20 cellular contexts compared by ENCODE assay signal in genomic region chr22:17861909-17862308, GRCh38.
DNase-seq lines count a peak whose midpoint lies in the region; ATAC-seq and TF ChIP-seq lines count a peak whose summit lies in the region.
"Had no signal": no experiment of that assay in that cellular context is flagged by ENCODE, and none has a peak within 500 bp of the region (broad histone marks: within the 10 kb centered on the region; RNA-seq: fewer than 3 reads in every experiment).

No MANE protein-coding gene starts in this region.

- H3K4me3 ChIP-seq in MM.1S (ENCODE audit: low read length) (no peak overlapping the region), osteoblast (ENCODE audit: insufficient read depth, low read length) (no peak overlapping the region), tibial artery (no peak overlapping the region)
- H3K4me3 ChIP-seq: BLaER1, Peyer's patch had no signal

- H4K20me1 ChIP-seq in MM.1S (ENCODE audit: insufficient read depth, low read length): no peaks in the 10 kb centered on the region
- H4K20me1 ChIP-seq in osteoblast (ENCODE audit: insufficient read depth, low read length): no peaks in the 10 kb centered on the region

- H3K4me1 ChIP-seq in MM.1S (ENCODE audit: low read length) (peaks cover 26% of the 10 kb centered on the region), osteoblast (ENCODE audit: insufficient read depth, low read length) (no peaks in the 10 kb centered on the region), tibial artery (peaks cover 0 to 31% (median 17%) of the 10 kb centered on the region in 4 donors)

- ATAC-seq in GM19035 (IDR thresholded peaks at IDR 0.05; ENCODE audit: unreplicated experiment): no peak

- no peaks in the 10 kb centered on the region for H3K9me3 ChIP-seq in MM.1S (replicated peaks; ENCODE audit: insufficient read depth, low read length)
- H3K9me3 ChIP-seq in osteoblast (ENCODE audit: low read depth, low read length): no peaks in the 10 kb centered on the region
- no peaks in the 10 kb centered on the region for H3K9me3 ChIP-seq in tibial artery
- H3K9me3 ChIP-seq: BLaER1, Peyer's patch had no signal

- no peak overlapping the region for H3K9ac ChIP-seq in MM.1S (ENCODE audit: low read length)
- H3K9ac ChIP-seq: BLaER1, KMS-11 had no signal

- intact Hi-C loops in tibial artery (cut with DNase I; ENCODE audit: low total_unique reads): no loop called here

- H3K27me3 ChIP-seq in MM.1S (replicated peaks; ENCODE audit: insufficient read depth, low read length) (no peaks in the 10 kb centered on the region), osteoblast (ENCODE audit: insufficient read depth, low read length) (no peaks in the 10 kb centered on the region), tibial artery (no peaks in the 10 kb centered on the region)
- H3K27me3 ChIP-seq: BLaER1, Peyer's patch had no signal

- H2AFZ ChIP-seq in MM.1S (ENCODE audit: low read length) (no peak overlapping the region), osteoblast (ENCODE audit: low read length) (no peak overlapping the region)

- H3K36me3 ChIP-seq in MM.1S (replicated peaks; ENCODE audit: insufficient read depth, low read length) (no peaks in the 10 kb centered on the region), osteoblast (ENCODE audit: insufficient read depth, low read length) (peaks cover 39% of the 10 kb centered on the region), tibial artery (peaks cover 19 to 41% (median 39%) of the 10 kb centered on the region in 3 donors)

- H3K79me2 ChIP-seq in MM.1S (ENCODE audit: low read length) (no peaks in the 10 kb centered on the region), osteoblast (ENCODE audit: insufficient read depth, low read length) (no peaks in the 10 kb centered on the region)

- TF ChIP-seq POLR2A in erythroblast (IDR thresholded peaks at IDR 0.05; ENCODE audit: low read length): no peak

- H3K9me2 ChIP-seq in MM.1S (replicated peaks; ENCODE audit: insufficient read depth, low read length): no peaks in the 10 kb centered on the region

- H3K4me2 ChIP-seq in MM.1S (ENCODE audit: low read depth, low read length): peak overlapping the region; percentile 60; the same call in 1 of the 2 replicates
- no peak overlapping the region for H3K4me2 ChIP-seq in osteoblast (ENCODE audit: insufficient read depth, low read length)

- no peak for TF ChIP-seq CTCF in MM.1S (IDR thresholded peaks at IDR 0.05; ENCODE audit: low read length)
- TF ChIP-seq CTCF in osteoblast (IDR thresholded peaks at IDR 0.05; ENCODE audit: extremely low read depth, low read depth, low read length): no peak
- no peak for TF ChIP-seq CTCF in tibial artery (IDR thresholded peaks at IDR 0.05)

- H3K27ac ChIP-seq in MM.1S (ENCODE audit: low read length) (peak overlapping the region; percentile 76; the same call in 1 of the 2 replicates), caudate nucleus (ENCODE audit: low read depth, low read length) (peak overlapping the region; percentile 13), osteoblast (ENCODE audit: low read depth, low read length) (no peak overlapping the region), tibial artery (peak overlapping the region; percentile 71 to 78)
- H3K27ac ChIP-seq: BLaER1, HL-60, KMS-11, Peyer's patch had no signal

- no peak for DNase-seq in MM.1S
- no peak for DNase-seq in caudate nucleus (lab: John Stamatoyannopoulos, UW)
- peak; percentile 76 for DNase-seq in osteoblast (ENCODE audit: insufficient read length, low spot score, missing footprints)
- no peak for DNase-seq in tibial artery
- DNase-seq in erythroblast (lab: John Stamatoyannopoulos, UW): no peak
- DNase-seq in activated gamma-delta T cell treated with Interleukin-2 at 50 U/mL for 16 hours: no peak
- DNase-seq: CD4-positive, alpha-beta T cell; NCI-H1092; NCI-H1417 treated with DMSO at 0.1 percent for 48 hours; NCI-H1694 treated with DMSO at 0.1 percent for 48 hours; NCI-H2081; NCI-H2227 treated with DMSO at 0.1 percent for 48 hours; NCI-H510A; NCI-H69; Peyer's patch; SHP77 treated with DMSO at 0.1 percent for 48 hours had no signal

- H3F3A ChIP-seq in MM.1S (ENCODE audit: insufficient read depth, low read length): peaks cover 18% of the 10 kb centered on the region
